14 cellular contexts compared by ENCODE assay signal in the genomic region with DNA sequence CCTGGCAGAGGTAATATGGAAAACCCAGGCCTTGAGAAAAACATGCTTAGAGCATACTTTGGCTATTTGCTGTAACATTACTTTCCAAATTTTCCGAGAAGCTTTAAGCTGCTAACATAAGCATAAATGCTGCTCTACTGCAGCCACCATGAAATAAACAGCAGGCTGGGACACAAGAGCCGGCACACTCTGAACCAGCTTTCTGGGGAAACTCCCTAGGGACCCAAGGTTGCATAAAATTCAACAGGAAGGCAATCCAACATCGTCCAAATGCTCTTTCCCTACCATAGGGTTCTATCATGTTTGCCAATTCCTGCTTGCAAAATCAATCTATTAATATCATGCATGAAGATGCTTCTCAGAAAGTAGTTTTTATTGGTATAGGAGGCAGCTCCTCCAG.
DNase-seq lines count a peak whose midpoint lies in the region; ATAC-seq and TF ChIP-seq lines count a peak whose summit lies in the region.
"Had no signal": no experiment of that assay in that cellular context is flagged by ENCODE, and none has a peak within 500 bp of the region (broad histone marks: within the 10 kb centered on the region; RNA-seq: fewer than 3 reads in every experiment).

No MANE protein-coding gene starts in this region.

- H3K9me3 ChIP-seq in adipocyte (ENCODE audit: control insufficient read depth, low read length): no peaks in the 10 kb centered on the region
- H3K9me3 ChIP-seq in thyroid gland: no peaks in the 10 kb centered on the region

- H3K9me3 Mint-ChIP-seq in activated T-cell treated with anti-CD3 and anti-CD28 coated beads, Interleukin-2, amount 50 U/mL, for 24 hours: no peaks in the 10 kb centered on the region
- H3K9me3 Mint-ChIP-seq: activated T-cell treated with anti-CD3 and anti-CD28 coated beads, Interleukin-2, amount 50 U/mL, for 72 hours had no signal

- no peak overlapping the region for H3K4me3 Mint-ChIP-seq in activated T-cell treated with anti-CD3 and anti-CD28 coated beads, Interleukin-2, amount 50 U/mL, for 24 hours
- H3K4me3 Mint-ChIP-seq: activated T-cell treated with anti-CD3 and anti-CD28 coated beads, Interleukin-2, amount 50 U/mL, for 72 hours had no signal

- H3K4me3 ChIP-seq in adipocyte (ENCODE audit: low read length) (peak overlapping the region; percentile 22), thyroid gland (replicated peaks in 1 of 3) (no peak overlapping the region)

- WGBS in thyroid gland, 2 donors: 15 to 25% methylated on average over 3 of the region's 3 CpGs

- H3K27me3 Mint-ChIP-seq in activated T-cell treated with anti-CD3 and anti-CD28 coated beads, Interleukin-2, amount 50 U/mL, for 24 hours: peaks cover 6% of the 10 kb centered on the region

- no peaks in the 10 kb centered on the region for H3K27me3 ChIP-seq in adipocyte (replicated peaks; ENCODE audit: control insufficient read depth, insufficient read depth, low read length)
- no peaks in the 10 kb centered on the region for H3K27me3 ChIP-seq in thyroid gland

- peaks cover 55% of the 10 kb centered on the region for H3K4me1 ChIP-seq in adipocyte (ENCODE audit: control insufficient read depth, insufficient read depth, low read length)
- peaks cover 56 to 62% of the 10 kb centered on the region in 2 donors for H3K4me1 ChIP-seq in thyroid gland

- H3K4me1 Mint-ChIP-seq in activated T-cell treated with anti-CD3 and anti-CD28 coated beads, Interleukin-2, amount 50 U/mL, for 24 hours (ENCODE audit: low read depth): no peaks in the 10 kb centered on the region

- intact Hi-C loops in thyroid gland (cut with DNase I): loop anchor here (10.0 kb wide), 1 partner anchor 197 kb away; a partner anchor contains a TSS

- H3K36me3 ChIP-seq in adipocyte (ENCODE audit: control insufficient read depth, insufficient read depth, low read length, severe bottlenecking) (no peaks in the 10 kb centered on the region), thyroid gland (no peaks in the 10 kb centered on the region)

- H3K36me3 Mint-ChIP-seq in activated T-cell treated with anti-CD3 and anti-CD28 coated beads, Interleukin-2, amount 50 U/mL, for 24 hours (ENCODE audit: low read depth): no peaks in the 10 kb centered on the region

- TF ChIP-seq CTCF in omental fat pad (IDR thresholded peaks at IDR 0.05) (no peak), thyroid gland (IDR thresholded peaks at IDR 0.05) (no peak)

- H3K27ac Mint-ChIP-seq in activated T-cell treated with anti-CD3 and anti-CD28 coated beads, Interleukin-2, amount 50 U/mL, for 24 hours: no peak overlapping the region
- H3K27ac Mint-ChIP-seq: activated T-cell treated with anti-CD3 and anti-CD28 coated beads, Interleukin-2, amount 50 U/mL, for 72 hours had no signal

- no peak for TF ChIP-seq POLR2A in thyroid gland (IDR thresholded peaks at IDR 0.05)

- peak overlapping the region; percentile 80 to 96 (median 88) for H3K27ac ChIP-seq in thyroid gland
- H3K27ac ChIP-seq: KMS-11 had no signal

- ATAC-seq in omental fat pad (ENCODE audit: low FRiP score): peak; percentile 27
- ATAC-seq in GM19023 (IDR thresholded peaks at IDR 0.05; ENCODE audit: unreplicated experiment): no peak
- no peak for ATAC-seq in GM19328 (IDR thresholded peaks at IDR 0.05; ENCODE audit: unreplicated experiment)
- ATAC-seq: activated T-cell treated with anti-CD3 and anti-CD28 coated beads, Interleukin-2, amount 50 U/mL, for 72 hours had no signal

- DNase-seq in adipocyte (ENCODE audit: low read depth) (peak; percentile 86), fibroblast of gingiva (ENCODE audit: low read depth) (peak; percentile 97), omental fat pad (ENCODE audit: low spot score) (no peak), thyroid gland (peak; percentile 30 to 44)
- no peak for DNase-seq in activated T-cell treated with anti-CD3 and anti-CD28 coated beads, Interleukin-2, amount 50 U/mL, for 24 hours
- DNase-seq: activated CD4-positive, alpha-beta T cell treated with anti-CD3 and anti-CD28 coated beads, Interleukin-2, amount 50 U/mL, for 48 hours; activated T-cell treated with anti-CD3 and anti-CD28 coated beads, Interleukin-2, amount 50 U/mL, for 72 hours; caudate nucleus; effector CD4-positive, alpha-beta T cell; left cardiac atrium; NCI-H1105 had no signal

- peak overlapping the region; percentile 73 for H3K9ac ChIP-seq in adipocyte (ENCODE audit: low read length)
- H3K9ac ChIP-seq: KMS-11 had no signal

Comparison
In these comparisons a context has a peak if more than half of its experiments do, and no peak if none do; other contexts are left out.
1. DNase-seq: peak in adipocyte (single experiment), fibroblast of gingiva (single experiment) and thyroid gland (2 of 2); none in omental fat pad (single experiment) and activated T-cell treated with anti-CD3 and anti-CD28 coated beads, Interleukin-2, amount 50 U/mL, for 24 hours (single experiment).